Comparison of ENCODE assay signal across 8 cellular contexts in genomic region chr19:55678121-55678671, GRCh38. TPM values are rescaled to one million over a fixed set of nuclear protein-coding genes. Genes with fewer than 3 reads are reported as not detected.
A peak's percentile ranks its signal among the peaks of the same experiment; 100 is the strongest.
DNase-seq lines count a peak whose midpoint lies in the region; ATAC-seq and TF ChIP-seq lines count a peak whose summit lies in the region.

No MANE protein-coding gene starts in this region.

- in situ Hi-C loops in GM13977 (cut with MboI; ENCODE audit: low pct_unique_long_range_greater_than_20kb, low sequenced_read_pairs, unreplicated experiment), result loop anchor here (25.0 kb wide), 1 partner anchor 634 kb away; the partner anchor contains the start of gene ZSCAN5A

- peak; percentile 35 for TF ChIP-seq CTCF in GM13977 (IDR thresholded peaks at IDR 0.05; ENCODE audit: extremely low read depth, insufficient read depth, missing control alignments)
- TF ChIP-seq CTCF in LNCaP clone FGC (IDR thresholded peaks at IDR 0.05; ENCODE audit: control insufficient read depth, extremely low read depth, insufficient read depth), result no peak
- no peak for TF ChIP-seq CTCF in heart left ventricle (IDR thresholded peaks at IDR 0.05)
- TF ChIP-seq CTCF in type B pancreatic cell (conservative IDR thresholded peaks at IDR 0.05), result no peak

- peak overlapping the region in 9 of 12 donors; percentile 37 to 96 (median 84) for H3K27ac ChIP-seq in heart left ventricle

- H3K4me1 ChIP-seq in heart left ventricle, result peaks cover 12 to 61% (median 37%) of the 10 kb centered on the region in 12 donors

- no peaks in the 10 kb centered on the region for H3K9me3 Mint-ChIP-seq in type B pancreatic cell

- DNase-seq in GM13977 (ENCODE audit: low spot score) (peak; percentile 83), LNCaP clone FGC (ENCODE audit: low read depth) (no peak), heart left ventricle (peak in 3 of 5 donors; percentile 38 to 78 (median 52)), type B pancreatic cell (ENCODE audit: extremely low spot score, unreplicated experiment) (no peak), NCI-H2196 (lab: John Stamatoyannopoulos, UW; ENCODE audit: unreplicated experiment) (no peak), HT-29 (ENCODE audit: low spot score) (no peak), AG08396 (ENCODE audit: low spot score) (no peak)

- H3K4me1 Mint-ChIP-seq in type B pancreatic cell (ENCODE audit: unreplicated experiment), result peaks cover 22% of the 10 kb centered on the region

- peaks cover 2 to 62% (median 55%) of the 10 kb centered on the region in 9 donors for H3K36me3 ChIP-seq in heart left ventricle

- intact Hi-C loops in heart left ventricle (cut with DNase I), result no loop called here

- peaks cover 7% of the 10 kb centered on the region for H3K36me3 Mint-ChIP-seq in type B pancreatic cell

- peak; percentile 77 for ATAC-seq in GM21529 (IDR thresholded peaks at IDR 0.05; ENCODE audit: unreplicated experiment)
- ATAC-seq in heart left ventricle, result peak in 1 of 4 donors; percentile 27

- H3K27me3 ChIP-seq in heart left ventricle, result no peaks in the 10 kb centered on the region

- H3K4me3 ChIP-seq in LNCaP clone FGC (ENCODE audit: low read depth, low read length), result peak overlapping the region; percentile 77; the same call in 1 of the 2 replicates
- peak overlapping the region in 3 of 12 donors; percentile 12 to 86 (median 26) for H3K4me3 ChIP-seq in heart left ventricle

- H3K4me3 Mint-ChIP-seq in type B pancreatic cell, result no peak overlapping the region

- no peak for TF ChIP-seq POLR2A in heart left ventricle (IDR thresholded peaks at IDR 0.05)

- H3K27me3 Mint-ChIP-seq in type B pancreatic cell, result no peaks in the 10 kb centered on the region

- H3K9me3 ChIP-seq in heart left ventricle, result no peaks in the 10 kb centered on the region

- H3K27ac Mint-ChIP-seq in type B pancreatic cell, result no peak overlapping the region

- WGBS in heart left ventricle, 4 donors, result 85 to 88% (median 86%) methylated on average over 21 of the region's 21 CpGs

RNA-seq across cellular contexts. Expression of gene EPN1, which starts 3.2 kb away (rescaled TPM):
- total RNA-seq in heart left ventricle (100 to 1,000 TPM; 125 to 377 (median 189) TPM), type B pancreatic cell (ENCODE audit: low replicate concordance) (121 and 127 TPM in 2 replicates)
- polyA plus RNA-seq in heart left ventricle, result 100 to 1,000 TPM; 177 to 188 TPM
- 195 and 216 TPM in 2 replicates for total RNA-seq in HT-29 (2014; rRNA removed; shearing (Covaris generic))

RNA-seq across cellular contexts. Expression of gene U2AF2, which starts 23.4 kb away (rescaled TPM):
- 10 to 100 TPM; 39.9 to 88.1 (median 69.9) TPM for total RNA-seq in heart left ventricle
- 100 to 1,000 TPM in 1 of 2 donors, 10 to 100 TPM in 1; 72.7 to 104 TPM for polyA plus RNA-seq in heart left ventricle
- total RNA-seq in type B pancreatic cell (ENCODE audit: low replicate concordance), result 170 and 232 TPM in 2 replicates
- total RNA-seq in HT-29 (2014; rRNA removed; shearing (Covaris generic)), result 799 and 894 TPM in 2 replicates

RNA-seq across cellular contexts. Expression of gene CCDC106, which starts 30.2 kb away (rescaled TPM):
- total RNA-seq in heart left ventricle (10 to 100 TPM; 11.7 to 25.8 (median 16.5) TPM), type B pancreatic cell (ENCODE audit: low replicate concordance) (16.1 and 18.1 TPM in 2 replicates)
- 10 to 100 TPM; 11.9 to 27.7 TPM for polyA plus RNA-seq in heart left ventricle
- 9.7 and 11.4 TPM in 2 replicates for total RNA-seq in HT-29 (2014; rRNA removed; shearing (Covaris generic))

RNA-seq across cellular contexts. Expression of gene ZNF581, which starts 34.7 kb away (rescaled TPM):
- total RNA-seq in heart left ventricle (10 to 100 TPM in 2 of 9 donors, 1 to 10 TPM in 7; 4.7 to 12.7 (median 7.2) TPM), type B pancreatic cell (ENCODE audit: low replicate concordance) (41.3 and 43.1 TPM in 2 replicates)
- polyA plus RNA-seq in heart left ventricle, result 1 to 10 TPM; 5.5 to 9.3 TPM
- 40.9 and 43.2 TPM in 2 replicates for total RNA-seq in HT-29 (2014; rRNA removed; shearing (Covaris generic))

RNA-seq across cellular contexts. Expression of gene ZNF580, which starts 37.4 kb away (rescaled TPM):
- 10 to 100 TPM; 17.0 to 41.5 (median 21.2) TPM for total RNA-seq in heart left ventricle
- polyA plus RNA-seq in heart left ventricle, result 10 to 100 TPM in 1 of 2 donors, 1 to 10 TPM in 1; 8.2 to 18.4 TPM
- 28.5 and 37.4 TPM in 2 replicates for total RNA-seq in type B pancreatic cell (ENCODE audit: low replicate concordance)
- total RNA-seq in HT-29 (2014; rRNA removed; shearing (Covaris generic)), result 16.1 and 18.8 TPM in 2 replicates

Comparison
In these comparisons a context has a peak if more than half of its experiments do, and no peak if none do; other contexts are left out.
1. DNase-seq: peak in GM13977 (single experiment) and heart left ventricle (3 of 5); none in LNCaP clone FGC (single experiment), type B pancreatic cell (single experiment), NCI-H2196 (single experiment), HT-29 (single experiment) and AG08396 (single experiment).